In genomic region chr2:33383838-33384237, GRCh38 we compare ENCODE assay signal across 28 cellular contexts.
"Had no signal": no experiment of that assay in that cellular context is flagged by ENCODE, and none has a peak within 500 bp of the region (broad histone marks: within the 10 kb centered on the region; RNA-seq: fewer than 3 reads in every experiment).

No MANE protein-coding gene starts in this region.

- H3K4me1 ChIP-seq: adrenal gland, body of pancreas had no signal

- H3K9me3 ChIP-seq: adrenal gland, body of pancreas, gastroesophageal sphincter had no signal

- DNase-seq: activated CD4-positive, alpha-beta memory T cell treated with anti-CD3 and anti-CD28 coated beads for 36 hours; activated CD4-positive, alpha-beta T cell treated with anti-CD3 and anti-CD28 coated beads for 36 hours; activated CD4-positive, alpha-beta T cell treated with anti-CD3 and anti-CD28 coated beads, Interleukin-2, amount 10 ng/mL, durations not matched to agents 24 days and 14 days; activated CD4-positive, CD25-positive, alpha-beta regulatory T cell; activated CD4-positive, CD25-positive, alpha-beta regulatory T cell treated with anti-CD3 and anti-CD28 coated beads, Interleukin-2, amount 50 U/mL, for 72 hours; activated CD8-positive, alpha-beta memory T cell treated with anti-CD3 and anti-CD28 coated beads, Interleukin-2, amount 10 ng/mL, durations not matched to agents 7 days and 5 days; activated CD8-positive, alpha-beta memory T cell treated with anti-CD3 and anti-CD28 coated beads, Interleukin-2, amount 50 U/mL, for 4 hours; activated CD8-positive, alpha-beta T cell treated with anti-CD3 and anti-CD28 coated beads, Interleukin-2, amount 10 ng/mL, durations not matched to agents 7 days and 5 days; activated effector memory CD4-positive, alpha-beta T cell treated with anti-CD3 and anti-CD28 coated beads, Interleukin-2, amount 50 U/mL, for 16 hours; activated naive CD4-positive, alpha-beta T cell treated with anti-CD3 and anti-CD28 coated beads for 36 hours; activated naive CD8-positive, alpha-beta T cell treated with anti-CD3 and anti-CD28 coated beads for 36 hours; activated naive CD8-positive, alpha-beta T cell treated with anti-CD3 and anti-CD28 coated beads, Interleukin-2, amount 50 U/mL, for 24 hours; activated T-cell treated with anti-CD3 and anti-CD28 coated beads, Interleukin-2, amount 50 U/mL, for 1 hour; activated T-cell treated with anti-CD3 and anti-CD28 coated beads, Interleukin-2, amount 50 U/mL, for 48 hours; adrenal gland; amygdala; aorta; body of pancreas; caudate nucleus; cerebellar nuclear complex; dorsolateral prefrontal cortex; effector memory CD4-positive, alpha-beta T cell; endodermal cell; foreskin melanocyte; T-helper 2 cell had no signal

- H3K36me3 ChIP-seq: adrenal gland had no signal

- H3K4me3 ChIP-seq: adrenal gland, body of pancreas, coronary artery, dorsolateral prefrontal cortex, gastroesophageal sphincter had no signal

- H3K27ac ChIP-seq: adrenal gland, body of pancreas, dorsolateral prefrontal cortex, gastroesophageal sphincter had no signal

- ATAC-seq: activated CD4-positive, alpha-beta T cell treated with anti-CD3 and anti-CD28 coated beads for 36 hours; activated CD8-positive, alpha-beta memory T cell treated with anti-CD3 and anti-CD28 coated beads, Interleukin-2, amount 10 ng/mL, durations not matched to agents 7 days and 5 days; activated CD8-positive, alpha-beta T cell treated with anti-CD3 and anti-CD28 coated beads, Interleukin-2, amount 10 ng/mL, durations not matched to agents 7 days and 5 days; activated naive CD8-positive, alpha-beta T cell treated with anti-CD3 and anti-CD28 coated beads, Interleukin-2, amount 50 U/mL, for 24 hours; body of pancreas; esophagus mucosa; gastroesophageal sphincter had no signal

- H3K27me3 ChIP-seq: adrenal gland, body of pancreas, dorsolateral prefrontal cortex, gastroesophageal sphincter had no signal
